In genomic region chr11:64759722-64760719, GRCh38 we compare ENCODE assay signal across 1 cellular context.
TF ChIP-seq lines count a peak whose summit lies in the region.

TSS of gene PYGM (minus strand) at chr11:64759974. CDS start at chr11:64759898, 76 bp downstream.

TF ChIP-seq in H1, 55 proteins besides CTCF, POLR2A, EP300 and RAD21 (continued from another document):
- TF ChIP-seq FOSL1 (IDR thresholded peaks at IDR 0.05; ENCODE audit: insufficient read depth, low read depth, low read length) = no peak
- no peak for TF ChIP-seq TAF7 (optimal IDR thresholded peaks at IDR 0.05; ENCODE audit: borderline replicate concordance, low read depth, low read length)
- TF ChIP-seq KDM1A (IDR thresholded peaks at IDR 0.05; ENCODE audit: borderline replicate concordance, low read length) = no peak
- TF ChIP-seq RXRA (IDR thresholded peaks at IDR 0.05; ENCODE audit: insufficient read depth, low read depth, low read length) = no peak
- TF ChIP-seq JUN (IDR thresholded peaks at IDR 0.05; ENCODE audit: low read depth, low read length) = no peak
- TF ChIP-seq NRF1 (IDR thresholded peaks at IDR 0.05; ENCODE audit: low read depth, low read length) = no peak
- 0 out of 2 replicates have a peak, but pooled peaks have one; percentile 21 for TF ChIP-seq CREB1 (IDR thresholded peaks at IDR 0.05)
- TF ChIP-seq BACH1 (IDR thresholded peaks at IDR 0.05; ENCODE audit: low read length) = no peak
- TF ChIP-seq RBBP5 (IDR thresholded peaks at IDR 0.05; ENCODE audit: borderline replicate concordance, low read depth, low read length) = 0 out of 2 replicates have a peak, but pooled peaks have one; percentile 23
- no peak for TF ChIP-seq ASH2L (IDR thresholded peaks at IDR 0.05; ENCODE audit: low read length)
- TF ChIP-seq USF2 (IDR thresholded peaks at IDR 0.05; ENCODE audit: low read length) = no peak
- no peak for TF ChIP-seq ATF2 (IDR thresholded peaks at IDR 0.05; ENCODE audit: low read length)
- peak; percentile 32 for TF ChIP-seq SAP30 (IDR thresholded peaks at IDR 0.05; ENCODE audit: insufficient read depth, insufficient replicate concordance, low read length)
- no peak for TF ChIP-seq NANOG (IDR thresholded peaks at IDR 0.05; ENCODE audit: insufficient read depth, low read depth, low read length, poor library complexity, severe bottlenecking)
- TF ChIP-seq BCL11A (IDR thresholded peaks at IDR 0.05; ENCODE audit: low read depth in 2 of 2, low read length in 2 of 2) = no peak
- no peak for TF ChIP-seq KDM4A (IDR thresholded peaks at IDR 0.05; ENCODE audit: low read depth, low read length, severe bottlenecking)
- no peak for TF ChIP-seq SP4 (IDR thresholded peaks at IDR 0.05; ENCODE audit: low read length)
- no peak for TF ChIP-seq SP2 (IDR thresholded peaks at IDR 0.05; ENCODE audit: low read length)
- peak; percentile 75 to 80; a peak in 3 of 4 replicates for TF ChIP-seq SIN3A (conservative IDR thresholded peaks at IDR 0.05 in 1 of 2, IDR thresholded peaks at IDR 0.05 in 1 of 2; ENCODE audit: low read depth in 1 of 2, low read length in 2 of 2)
- no peak for TF ChIP-seq RNF2 (IDR thresholded peaks at IDR 0.05; ENCODE audit: borderline replicate concordance, low read depth, low read length, missing control alignments, poor library complexity, severe bottlenecking)
- no peak for TF ChIP-seq SRF (IDR thresholded peaks at IDR 0.05; ENCODE audit: low read depth, low read length)
- no peak for TF ChIP-seq KDM5A (IDR thresholded peaks at IDR 0.05; ENCODE audit: low read length)
- TF ChIP-seq GTF2F1 (IDR thresholded peaks at IDR 0.05; ENCODE audit: borderline replicate concordance, low read depth, low read length) = no peak
- no peak for TF ChIP-seq HDAC2 (IDR thresholded peaks at IDR 0.05; ENCODE audit: borderline replicate concordance in 1 of 2, low read depth in 2 of 2, low read length in 2 of 2)
- no peak for TF ChIP-seq SIX5 (IDR thresholded peaks at IDR 0.05; ENCODE audit: low read depth, low read length)
- no peak for TF ChIP-seq SIRT6 (IDR thresholded peaks at IDR 0.05; ENCODE audit: low read length)
- TF ChIP-seq CEBPB (IDR thresholded peaks at IDR 0.05; ENCODE audit: low read depth, low read length) = no peak
- peak; percentile 36; the same call in 1 of the 2 replicates for TF ChIP-seq MAX (IDR thresholded peaks at IDR 0.05)
- no peak for TF ChIP-seq MAFK (IDR thresholded peaks at IDR 0.05; ENCODE audit: low read depth, low read length)
- no peak for TF ChIP-seq ATF3 (IDR thresholded peaks at IDR 0.05; ENCODE audit: insufficient read depth, low read depth, low read length)
- TF ChIP-seq SUZ12 (IDR thresholded peaks at IDR 0.05; ENCODE audit: low read length) = no peak
- TF ChIP-seq POU5F1 (IDR thresholded peaks at IDR 0.05; ENCODE audit: low read depth, low read length) = no peak
- peak; percentile 13; the same call in 1 of the 2 replicates for TF ChIP-seq POLR2AphosphoS5 (IDR thresholded peaks at IDR 0.05; ENCODE audit: low read depth, low read length)
- no peak for TF ChIP-seq CHD1 (IDR thresholded peaks at IDR 0.05; ENCODE audit: low read depth, low read length)
- no peak for TF ChIP-seq CHD2 (IDR thresholded peaks at IDR 0.05; ENCODE audit: low read length)
- no peak for TF ChIP-seq CTBP2 (IDR thresholded peaks at IDR 0.05; ENCODE audit: borderline replicate concordance, insufficient read depth, insufficient read length, low read length)
- no peak for TF ChIP-seq BRCA1 (IDR thresholded peaks at IDR 0.05; ENCODE audit: low read depth, low read length)
- no peak for TF ChIP-seq RFX5 (IDR thresholded peaks at IDR 0.05; ENCODE audit: borderline replicate concordance, low read depth, low read length)
- TF ChIP-seq TCF12 (IDR thresholded peaks at IDR 0.05; ENCODE audit: low read depth, low read length) = no peak
- 0 out of 2 replicates have a peak, but pooled peaks have one; percentile 6 for TF ChIP-seq GABPA (IDR thresholded peaks at IDR 0.05; ENCODE audit: borderline replicate concordance, insufficient read depth, low read length)
- TF ChIP-seq PHF8 (conservative IDR thresholded peaks at IDR 0.05; ENCODE audit: low read depth, low read length) = no peak
- no peak for TF ChIP-seq CHD7 (IDR thresholded peaks at IDR 0.05; ENCODE audit: insufficient replicate concordance, low read length)
- TF ChIP-seq HDAC6 (IDR thresholded peaks at IDR 0.05; ENCODE audit: low read depth, low read length) = no peak
- peak; percentile 47; the same call in 1 of the 2 replicates for TF ChIP-seq TAF1 (IDR thresholded peaks at IDR 0.05; ENCODE audit: low read depth, low read length)
- TF ChIP-seq TBP (IDR thresholded peaks at IDR 0.05; ENCODE audit: low read depth, low read length) = peak; percentile 75; the same call in 1 of the 2 replicates
- TF ChIP-seq ZNF274 (IDR thresholded peaks at IDR 0.05; ENCODE audit: borderline replicate concordance, extremely low read depth, low read length) = no peak
- TF ChIP-seq YY1 (IDR thresholded peaks at IDR 0.05; ENCODE audit: low read depth, low read length) = no peak
- TF ChIP-seq CBX8 (IDR thresholded peaks at IDR 0.05; ENCODE audit: borderline replicate concordance, low read depth, low read length) = no peak
- TF ChIP-seq E2F6 (IDR thresholded peaks at IDR 0.05) = no peak
- TF ChIP-seq CBX5 (IDR thresholded peaks at IDR 0.05; ENCODE audit: low read depth, low read length) = no peak
TF ChIP-seq in H1: peak in this region for 9.
